ENCODE assay signal across 17 cellular contexts in the genomic region with DNA sequence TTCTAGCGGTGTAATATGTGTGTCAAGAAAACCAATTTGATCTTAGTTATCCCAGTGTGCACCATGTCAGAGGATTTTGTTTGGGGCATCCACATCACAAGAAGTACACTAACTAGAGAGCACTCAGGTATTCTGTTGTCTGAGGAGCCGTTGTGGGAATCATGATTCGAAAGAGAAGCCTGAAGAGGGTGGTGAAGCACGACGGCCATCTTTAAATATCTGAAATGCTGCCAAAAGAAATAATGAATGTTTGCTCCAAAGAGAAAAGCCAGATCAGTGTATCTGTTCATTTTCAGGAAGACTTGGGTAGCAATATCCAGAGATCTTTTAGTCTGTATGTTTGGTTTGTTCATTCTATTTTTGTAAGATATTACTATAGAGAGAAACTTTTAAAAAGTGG.
A peak's percentile ranks its signal among the peaks of the same experiment; 100 is the strongest.
DNase-seq lines count a peak whose midpoint lies in the region; ATAC-seq and TF ChIP-seq lines count a peak whose summit lies in the region.
"Had no signal": no experiment of that assay in that cellular context is flagged by ENCODE, and none has a peak within 500 bp of the region (broad histone marks: within the 10 kb centered on the region; RNA-seq: fewer than 3 reads in every experiment).

No MANE protein-coding gene starts in this region.

- no peak overlapping the region for H3K4me3 ChIP-seq in fibroblast of lung (replicated peaks in 1 of 4; ENCODE audit: control extremely low read depth in 1 of 4, insufficient read depth in 1 of 4, low read depth in 3 of 4, low read length in 4 of 4)
- H3K4me3 ChIP-seq in gastrocnemius medialis, result no peak overlapping the region
- no peak overlapping the region for H3K4me3 ChIP-seq in GM23338
- H3K4me3 ChIP-seq: esophagus squamous epithelium, MG63 had no signal

- no peak overlapping the region for H3K9ac ChIP-seq in fibroblast of lung (ENCODE audit: insufficient read depth, low read length)

- H3K9me3 ChIP-seq in fibroblast of lung (ENCODE audit: control insufficient read depth, insufficient read depth, low read depth, low read length) (no peaks in the 10 kb centered on the region), gastrocnemius medialis (no peaks in the 10 kb centered on the region)
- H3K9me3 ChIP-seq: esophagus squamous epithelium, MG63 had no signal

- H3K27me3 ChIP-seq in fibroblast of lung (ENCODE audit: control insufficient read depth, insufficient read depth, low read length) (no peaks in the 10 kb centered on the region), gastrocnemius medialis (no peaks in the 10 kb centered on the region), GM23338 (ENCODE audit: insufficient read depth) (no peaks in the 10 kb centered on the region)
- H3K27me3 ChIP-seq: esophagus squamous epithelium, MG63 had no signal

- H3K27ac ChIP-seq in fibroblast of lung (ENCODE audit: insufficient read depth, low read length) (no peak overlapping the region), gastrocnemius medialis (peak overlapping the region; percentile 1 to 83 (median 50)), GM23338 (ENCODE audit: low read depth) (no peak overlapping the region)
- H3K27ac ChIP-seq: esophagus squamous epithelium had no signal

- DNase-seq in Caki2 (ENCODE audit: low read depth), result peak; percentile 48
- DNase-seq in NCI-H2029 (lab: John Stamatoyannopoulos, UW), result peak; percentile 0
- DNase-seq in fibroblast of lung (ENCODE audit: low read depth in 2 of 2), result no peak
- DNase-seq in gastrocnemius medialis, result no peak
- no peak for DNase-seq in GM23338 (ENCODE audit: low spot score)
- DNase-seq in type B pancreatic cell (ENCODE audit: extremely low spot score, unreplicated experiment), result no peak
- DNase-seq in NAMALWA (ENCODE audit: low spot score), result no peak
- DNase-seq: activated CD4-positive, CD25-positive, alpha-beta regulatory T cell; activated effector memory CD4-positive, alpha-beta T cell treated with Interleukin-2 at 50 U/mL for 16 hours; esophagus squamous epithelium; H9; hypothalamus; left ventricle myocardium superior; MG63; NCI-H2107; NCI-H748 treated with DMSO at 0.1 percent for 48 hours had no signal

- peaks cover 22% of the 10 kb centered on the region for H3K4me1 ChIP-seq in fibroblast of lung (ENCODE audit: control insufficient read depth, extremely low read depth, insufficient read depth, low read length)
- peaks cover 71 to 84% of the 10 kb centered on the region in 2 donors for H3K4me1 ChIP-seq in gastrocnemius medialis
- H3K4me1 ChIP-seq in GM23338 (ENCODE audit: insufficient read depth), result peaks cover 29% of the 10 kb centered on the region

- no peaks in the 10 kb centered on the region for H4K20me1 ChIP-seq in fibroblast of lung (ENCODE audit: control insufficient read depth, extremely low read depth, insufficient read depth, low read length)
- H4K20me1 ChIP-seq in GM23338 (replicated peaks; ENCODE audit: insufficient read depth), result no peaks in the 10 kb centered on the region

- H2AFZ ChIP-seq in fibroblast of lung (ENCODE audit: low read length) (peak overlapping the region; percentile 36), GM23338 (no peak overlapping the region)

- ATAC-seq in gastrocnemius medialis, result no peak
- no peak for ATAC-seq in GM23338
- ATAC-seq: left ventricle myocardium superior had no signal

- H3F3A ChIP-seq in GM23338 (replicated peaks; ENCODE audit: low read depth), result no peaks in the 10 kb centered on the region

- H3K79me2 ChIP-seq in fibroblast of lung (ENCODE audit: control insufficient read depth, insufficient read depth, low read length) (no peaks in the 10 kb centered on the region), GM23338 (replicated peaks; ENCODE audit: insufficient read depth) (no peaks in the 10 kb centered on the region; the same call in 1 of the 2 replicates)

- H3K27me3 Mint-ChIP-seq in GM23338 (ENCODE audit: insufficient read depth, low read depth, poor library complexity), result no peaks in the 10 kb centered on the region
- H3K27me3 Mint-ChIP-seq in type B pancreatic cell, result no peaks in the 10 kb centered on the region
- H3K27me3 Mint-ChIP-seq: progenitor cell of endocrine pancreas had no signal

- in situ Hi-C loops in Caki2 (cut with HindIII; ENCODE audit: low pct_unique_long_range_greater_than_20kb, low sequenced_read_pairs) (no loop called here), gastrocnemius medialis (cut with MboI; ENCODE audit: low sequenced_read_pairs in 4 of 4) (loop anchor here in 3 of 4 donors (10.0 to 25.0 kb wide), 2 partner anchors 91 to 223 kb away; no protein-coding TSS in a partner anchor)

- no peak overlapping the region for H3K4me2 ChIP-seq in fibroblast of lung (ENCODE audit: extremely low read depth, insufficient read depth, low read length)
- no peak overlapping the region for H3K4me2 ChIP-seq in GM23338

- TF ChIP-seq POLR2A in gastrocnemius medialis (IDR thresholded peaks at IDR 0.05), result no peak

- H3K4me3 Mint-ChIP-seq in GM23338 (no peak overlapping the region), type B pancreatic cell (no peak overlapping the region)
- H3K4me3 Mint-ChIP-seq: H9 had no signal

- no peak overlapping the region for H3K27ac Mint-ChIP-seq in GM23338
- no peak overlapping the region for H3K27ac Mint-ChIP-seq in type B pancreatic cell
- H3K27ac Mint-ChIP-seq: H9 had no signal

- H3K4me1 Mint-ChIP-seq in GM23338, result peaks cover 2% of the 10 kb centered on the region
- H3K4me1 Mint-ChIP-seq in type B pancreatic cell (ENCODE audit: unreplicated experiment), result peaks cover 6% of the 10 kb centered on the region

- no peaks in the 10 kb centered on the region for H3K9me2 ChIP-seq in GM23338 (ENCODE audit: insufficient read depth)

- TF ChIP-seq CTCF in fibroblast of lung (conservative IDR thresholded peaks at IDR 0.05 in 1 of 2, IDR thresholded peaks at IDR 0.05 in 1 of 2; ENCODE audit: low read depth in 1 of 2, low read length in 2 of 2) (no peak), gastrocnemius medialis (IDR thresholded peaks at IDR 0.05 in 4 of 5, conservative IDR thresholded peaks at IDR 0.05 in 1 of 5) (no peak), GM23338 (conservative IDR thresholded peaks at IDR 0.05; ENCODE audit: low read depth in 2 of 2) (no peak), type B pancreatic cell (conservative IDR thresholded peaks at IDR 0.05) (no peak)

- no peaks in the 10 kb centered on the region for H3K36me3 ChIP-seq in fibroblast of lung (ENCODE audit: control insufficient read depth, insufficient read depth, low read length)
- no peaks in the 10 kb centered on the region for H3K36me3 ChIP-seq in gastrocnemius medialis
- H3K36me3 ChIP-seq in GM23338 (ENCODE audit: insufficient read depth), result no peaks in the 10 kb centered on the region
- H3K36me3 ChIP-seq: esophagus squamous epithelium, MG63 had no signal

- H3K9me3 Mint-ChIP-seq in GM23338 (no peaks in the 10 kb centered on the region), type B pancreatic cell (no peaks in the 10 kb centered on the region)
- H3K9me3 Mint-ChIP-seq: H9 had no signal

- intact Hi-C loops in gastrocnemius medialis (cut with DNase I; ENCODE audit: low total_unique reads), result loop anchor here (10.0 kb wide), 1 partner anchor 181 kb away; a partner anchor contains a TSS

- H3K36me3 Mint-ChIP-seq in GM23338 (ENCODE audit: low read depth) (no peaks in the 10 kb centered on the region), type B pancreatic cell (peaks cover 13% of the 10 kb centered on the region)

TF ChIP-seq in GM23338, 12 proteins besides CTCF, POLR2A, EP300 and RAD21 (continues in another document):
- no peak for TF ChIP-seq EZH2 (IDR thresholded peaks at IDR 0.05; ENCODE audit: low read depth, unreplicated experiment)
- no peak for TF ChIP-seq STAT1 (IDR thresholded peaks at IDR 0.05; ENCODE audit: unreplicated experiment)

Comparison
In these comparisons a context has a peak if more than half of its experiments do, and no peak if none do; other contexts are left out.
1. DNase-seq: peak in Caki2 (single experiment) and NCI-H2029 (single experiment); none in fibroblast of lung (0 of 2), gastrocnemius medialis (0 of 2), GM23338 (single experiment), type B pancreatic cell (single experiment) and NAMALWA (single experiment).
2. H3K27ac ChIP-seq: peak in gastrocnemius medialis (4 of 4); none in fibroblast of lung (single experiment) and GM23338 (single experiment).